ENCODE assay signal across 14 cellular contexts in the genomic region with DNA sequence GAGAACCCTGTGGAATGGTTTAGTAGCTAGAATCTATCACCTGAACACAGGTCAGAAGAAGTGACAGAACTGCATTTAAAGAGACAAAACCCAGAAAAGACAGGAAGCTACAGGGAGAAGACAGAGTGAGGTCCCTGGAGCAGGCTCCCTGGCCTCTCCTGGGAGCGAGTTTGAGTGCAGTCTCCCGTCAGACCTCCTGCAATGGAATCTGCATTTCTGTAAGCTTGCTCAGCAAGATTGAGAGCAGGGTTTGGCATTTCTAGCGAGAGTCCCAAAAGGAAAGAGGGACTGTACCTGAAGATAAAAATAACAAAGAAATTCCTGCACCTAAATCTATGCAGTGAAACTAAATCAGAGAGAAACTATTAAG.
DNase-seq lines count a peak whose midpoint lies in the region; ATAC-seq and TF ChIP-seq lines count a peak whose summit lies in the region.
"Had no signal": no experiment of that assay in that cellular context is flagged by ENCODE, and none has a peak within 500 bp of the region (broad histone marks: within the 10 kb centered on the region; RNA-seq: fewer than 3 reads in every experiment).

No MANE protein-coding gene starts in this region.

- H3K27me3 ChIP-seq in HUES48 (ENCODE audit: control insufficient read depth, insufficient read depth, low read length) (no peaks in the 10 kb centered on the region), right cardiac atrium (ENCODE audit: control insufficient read depth, insufficient read depth) (no peaks in the 10 kb centered on the region)

- peak overlapping the region; percentile 60 to 65 for H3K27ac Mint-ChIP-seq in activated naive CD4-positive, alpha-beta T cell treated with anti-CD3 and anti-CD28 coated beads, Interleukin-2, amount 50 U/mL, for 72 hours
- no peak overlapping the region for H3K27ac Mint-ChIP-seq in activated naive CD4-positive, alpha-beta T cell treated with anti-CD3 and anti-CD28 coated beads for 36 hours
- H3K27ac Mint-ChIP-seq in central memory CD8-positive, alpha-beta T cell (ENCODE audit: low read depth) = peak overlapping the region; percentile 76
- H3K27ac Mint-ChIP-seq in osteocyte (ENCODE audit: unreplicated experiment) = no peak overlapping the region
- no peak overlapping the region for H3K27ac Mint-ChIP-seq in activated CD8-positive, alpha-beta T cell treated with anti-CD3 and anti-CD28 coated beads, Interleukin-2, amount 10 ng/mL, durations not matched to agents 7 days and 5 days

- no peaks in the 10 kb centered on the region for H3K36me3 Mint-ChIP-seq in activated naive CD4-positive, alpha-beta T cell treated with anti-CD3 and anti-CD28 coated beads, Interleukin-2, amount 50 U/mL, for 72 hours
- H3K36me3 Mint-ChIP-seq in activated naive CD4-positive, alpha-beta T cell treated with anti-CD3 and anti-CD28 coated beads for 36 hours (ENCODE audit: low read depth) = peaks cover 3% of the 10 kb centered on the region
- peaks cover 7% of the 10 kb centered on the region for H3K36me3 Mint-ChIP-seq in central memory CD8-positive, alpha-beta T cell (ENCODE audit: insufficient read depth)
- peaks cover 1% of the 10 kb centered on the region for H3K36me3 Mint-ChIP-seq in osteocyte (ENCODE audit: unreplicated experiment)
- H3K36me3 Mint-ChIP-seq in activated CD8-positive, alpha-beta T cell treated with anti-CD3 and anti-CD28 coated beads, Interleukin-2, amount 10 ng/mL, durations not matched to agents 7 days and 5 days (ENCODE audit: low read depth) = no peaks in the 10 kb centered on the region

- CTCF ChIA-PET in activated naive CD4-positive, alpha-beta T cell treated with anti-CD3 and anti-CD28 coated beads for 36 hours (lab: Charles Lee) = interaction anchor here (0.6 kb wide), 1 partner anchor 24 kb away, joined by 3 read pairs; no protein-coding TSS in a partner anchor
- CTCF ChIA-PET in activated CD8-positive, alpha-beta T cell treated with anti-CD3 and anti-CD28 coated beads, Interleukin-2, amount 10 ng/mL, durations not matched to agents 7 days and 5 days (lab: Charles Lee) = interaction anchor here (1.0 to 2.0 kb wide), 2 partner anchors 26 to 191 kb away, joined by 3 to 9 read pairs; no protein-coding TSS in a partner anchor

- H3K4me3 ChIP-seq in HUES48 (ENCODE audit: low read depth, low read length) (no peak overlapping the region), right cardiac atrium (ENCODE audit: low read length) (no peak overlapping the region)

- POLR2A ChIA-PET in activated CD8-positive, alpha-beta T cell treated with anti-CD3 and anti-CD28 coated beads, Interleukin-2, amount 10 ng/mL, durations not matched to agents 7 days and 5 days (lab: Charles Lee) = no interaction called here

- H3K4me3 Mint-ChIP-seq in activated naive CD4-positive, alpha-beta T cell treated with anti-CD3 and anti-CD28 coated beads for 36 hours = no peak overlapping the region
- peak overlapping the region; percentile 45 for H3K4me3 Mint-ChIP-seq in central memory CD8-positive, alpha-beta T cell
- H3K4me3 Mint-ChIP-seq in osteocyte (ENCODE audit: unreplicated experiment) = no peak overlapping the region
- H3K4me3 Mint-ChIP-seq in activated CD8-positive, alpha-beta T cell treated with anti-CD3 and anti-CD28 coated beads, Interleukin-2, amount 10 ng/mL, durations not matched to agents 7 days and 5 days = no peak overlapping the region

- no peaks in the 10 kb centered on the region for H3K9me3 Mint-ChIP-seq in activated naive CD4-positive, alpha-beta T cell treated with anti-CD3 and anti-CD28 coated beads, Interleukin-2, amount 50 U/mL, for 72 hours
- no peaks in the 10 kb centered on the region for H3K9me3 Mint-ChIP-seq in activated naive CD4-positive, alpha-beta T cell treated with anti-CD3 and anti-CD28 coated beads for 36 hours
- no peaks in the 10 kb centered on the region for H3K9me3 Mint-ChIP-seq in central memory CD8-positive, alpha-beta T cell
- no peaks in the 10 kb centered on the region for H3K9me3 Mint-ChIP-seq in osteocyte (ENCODE audit: unreplicated experiment)
- no peaks in the 10 kb centered on the region for H3K9me3 Mint-ChIP-seq in activated CD8-positive, alpha-beta T cell treated with anti-CD3 and anti-CD28 coated beads, Interleukin-2, amount 10 ng/mL, durations not matched to agents 7 days and 5 days (ENCODE audit: insufficient read depth)

- peaks cover 17% of the 10 kb centered on the region for H3K36me3 ChIP-seq in HUES48 (ENCODE audit: control insufficient read depth, insufficient read depth, low read length)

- ATAC-seq in activated naive CD4-positive, alpha-beta T cell treated with anti-CD3 and anti-CD28 coated beads, Interleukin-2, amount 50 U/mL, for 72 hours = no peak
- no peak for ATAC-seq in central memory CD8-positive, alpha-beta T cell (replicated peaks; ENCODE audit: extremely low read depth, poor library complexity, severe bottlenecking)
- ATAC-seq in right cardiac atrium = no peak
- no peak for ATAC-seq in activated CD8-positive, alpha-beta T cell treated with anti-CD3 and anti-CD28 coated beads, Interleukin-2, amount 10 ng/mL, durations not matched to agents 7 days and 5 days

- no peak for DNase-seq in activated naive CD4-positive, alpha-beta T cell treated with anti-CD3 and anti-CD28 coated beads, Interleukin-2, amount 50 U/mL, for 72 hours (ENCODE audit: low spot score in 2 of 2)
- no peak for DNase-seq in activated naive CD4-positive, alpha-beta T cell treated with anti-CD3 and anti-CD28 coated beads for 36 hours
- DNase-seq in central memory CD8-positive, alpha-beta T cell (ENCODE audit: low spot score in 2 of 2) = no peak
- DNase-seq in osteocyte (ENCODE audit: extremely low spot score, unreplicated experiment) (peak; percentile 59), right cardiac atrium (no peak), iPS-NIHi7 (ENCODE audit: extremely low spot score) (no peak)
- no peak for DNase-seq in activated CD8-positive, alpha-beta T cell treated with anti-CD3 and anti-CD28 coated beads, Interleukin-2, amount 10 ng/mL, durations not matched to agents 7 days and 5 days
- DNase-seq: EL, MV-4-11, NCI-H1417 treated with DMSO at 0.1 percent for 48 hours, NCI-H2081, NCI-H510A treated with DMSO at 0.1 percent for 48 hours, SIG-M5 had no signal

- peaks cover 33% of the 10 kb centered on the region for H3K4me1 Mint-ChIP-seq in activated naive CD4-positive, alpha-beta T cell treated with anti-CD3 and anti-CD28 coated beads for 36 hours (ENCODE audit: low read depth)
- H3K4me1 Mint-ChIP-seq in central memory CD8-positive, alpha-beta T cell = peaks cover 20% of the 10 kb centered on the region
- H3K4me1 Mint-ChIP-seq in osteocyte (ENCODE audit: unreplicated experiment) = no peaks in the 10 kb centered on the region
- peaks cover 13% of the 10 kb centered on the region for H3K4me1 Mint-ChIP-seq in activated CD8-positive, alpha-beta T cell treated with anti-CD3 and anti-CD28 coated beads, Interleukin-2, amount 10 ng/mL, durations not matched to agents 7 days and 5 days (ENCODE audit: low read depth)

- no peak for TF ChIP-seq CTCF in osteocyte (IDR thresholded peaks at IDR 0.05)

- H3K9ac ChIP-seq in HUES48 (ENCODE audit: low read depth, low read length) = no peak overlapping the region

- H3K27me3 Mint-ChIP-seq in activated naive CD4-positive, alpha-beta T cell treated with anti-CD3 and anti-CD28 coated beads for 36 hours (ENCODE audit: low read depth) = no peaks in the 10 kb centered on the region
- no peaks in the 10 kb centered on the region for H3K27me3 Mint-ChIP-seq in central memory CD8-positive, alpha-beta T cell
- no peaks in the 10 kb centered on the region for H3K27me3 Mint-ChIP-seq in osteocyte (ENCODE audit: unreplicated experiment)
- no peaks in the 10 kb centered on the region for H3K27me3 Mint-ChIP-seq in activated CD8-positive, alpha-beta T cell treated with anti-CD3 and anti-CD28 coated beads, Interleukin-2, amount 10 ng/mL, durations not matched to agents 7 days and 5 days (ENCODE audit: low read depth)

- intact Hi-C loops in activated naive CD4-positive, alpha-beta T cell treated with anti-CD3 and anti-CD28 coated beads for 36 hours (cut with micrococcal nuclease) = no loop called here
- intact Hi-C loops in right cardiac atrium (cut with DNase I) = no loop called here

- H3K9me3 ChIP-seq in HUES48 (ENCODE audit: control insufficient read depth, insufficient read depth, low read length) (no peaks in the 10 kb centered on the region), right cardiac atrium (ENCODE audit: control insufficient read depth, low read length) (peaks cover 2% of the 10 kb centered on the region)

- H3K4me1 ChIP-seq in HUES48 (ENCODE audit: control insufficient read depth, insufficient read depth, low read length) (peaks cover 11% of the 10 kb centered on the region; the same call in 1 of the 2 replicates), right cardiac atrium (ENCODE audit: control insufficient read depth, insufficient read depth, low read length) (no peaks in the 10 kb centered on the region)

- H3K27ac ChIP-seq in HUES48 (ENCODE audit: low read depth, low read length) = peak overlapping the region; percentile 48
- no peak overlapping the region for H3K27ac ChIP-seq in right cardiac atrium (ENCODE audit: low read length)

- 71% methylated on average over 3 of the region's 3 CpGs for WGBS in right cardiac atrium

Comparison
In these comparisons a context has a peak if more than half of its experiments do, and no peak if none do; other contexts are left out.
1. H3K27ac Mint-ChIP-seq: peak in activated naive CD4-positive, alpha-beta T cell treated with anti-CD3 and anti-CD28 coated beads, Interleukin-2, amount 50 U/mL, for 72 hours (2 of 2) and central memory CD8-positive, alpha-beta T cell (single experiment); none in activated naive CD4-positive, alpha-beta T cell treated with anti-CD3 and anti-CD28 coated beads for 36 hours (single experiment), osteocyte (single experiment) and activated CD8-positive, alpha-beta T cell treated with anti-CD3 and anti-CD28 coated beads, Interleukin-2, amount 10 ng/mL, durations not matched to agents 7 days and 5 days (single experiment).